Comparison of ENCODE assay signal across 24 cellular contexts in the genomic region with DNA sequence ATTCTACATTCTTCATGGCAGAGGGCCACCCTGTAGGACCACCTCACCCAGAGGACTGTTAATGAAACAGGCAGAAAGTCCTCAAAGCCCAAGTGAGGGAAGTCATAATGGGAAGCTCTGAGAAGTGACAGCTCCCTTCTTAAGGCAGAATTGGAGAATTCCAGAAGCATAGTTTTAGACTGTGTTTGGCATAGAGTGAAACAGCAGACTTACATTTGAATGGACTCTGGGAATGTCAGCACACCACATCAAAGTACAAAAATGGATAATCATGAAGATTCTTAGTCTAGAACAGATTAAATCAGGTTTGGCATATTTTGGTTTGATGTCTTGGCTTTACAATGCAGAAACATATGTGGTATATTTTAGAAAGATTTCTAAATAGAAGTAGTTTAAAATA. TPM values are rescaled to one million over a fixed set of nuclear protein-coding genes. Genes with fewer than 3 reads are reported as not detected.
DNase-seq lines count a peak whose midpoint lies in the region; ATAC-seq, FAIRE-seq and TF ChIP-seq lines count a peak whose summit lies in the region.
"Had no signal": no experiment of that assay in that cellular context is flagged by ENCODE, and none has a peak within 500 bp of the region (broad histone marks: within the 10 kb centered on the region; RNA-seq: fewer than 3 reads in every experiment).

No MANE protein-coding gene starts in this region.

- H3K4me3 Mint-ChIP-seq in astrocyte (ENCODE audit: unreplicated experiment), result no peak overlapping the region
- H3K4me3 Mint-ChIP-seq: CD14-positive monocyte, IgD-negative memory B cell had no signal

- in situ Hi-C loops in gastrocnemius medialis (cut with MboI; ENCODE audit: low sequenced_read_pairs in 4 of 4), result no loop called here
- in situ Hi-C loops in transverse colon (cut with MboI; ENCODE audit: low pct_ligation_motif_present in 1 of 4, low pct_unique_long_range_greater_than_20kb in 1 of 4, low sequenced_read_pairs in 3 of 4), result no loop called here

- H3K79me2 ChIP-seq in astrocyte (ENCODE audit: insufficient read depth, low read length), result peaks cover 3% of the 10 kb centered on the region

- H3K27ac ChIP-seq in cardiac muscle cell (peak overlapping the region; percentile 17), astrocyte (ENCODE audit: low read depth, low read length) (no peak overlapping the region), gastrocnemius medialis (peak overlapping the region in 3 of 4 donors; percentile 45 to 60 (median 52)), transverse colon (peak overlapping the region; percentile 51 to 68 (median 60))
- H3K27ac ChIP-seq: HL-60, KMS-11, PC-9 had no signal

- no peak for FAIRE-seq in astrocyte (lab: Jason Lieb, UNC)
- FAIRE-seq: GM12892 had no signal

- H3K4me1 Mint-ChIP-seq in astrocyte (ENCODE audit: low read depth, unreplicated experiment), result peaks cover 19% of the 10 kb centered on the region
- H3K4me1 Mint-ChIP-seq: CD14-positive monocyte had no signal

- no peak overlapping the region for H3K4me2 ChIP-seq in astrocyte (ENCODE audit: low read length)
- H3K4me2 ChIP-seq: KMS-11, PC-9 had no signal

- no peak overlapping the region for H3K9ac ChIP-seq in astrocyte (ENCODE audit: low read length)
- H3K9ac ChIP-seq: KMS-11 had no signal

- intact Hi-C loops in left ventricle myocardium superior (cut with micrococcal nuclease), result no loop called here
- intact Hi-C loops in gastrocnemius medialis (cut with DNase I; ENCODE audit: low total_unique reads), result no loop called here
- intact Hi-C loops in transverse colon (cut with DNase I; ENCODE audit: low total_unique reads), result no loop called here

- H3K36me3 Mint-ChIP-seq in astrocyte (ENCODE audit: low read depth, unreplicated experiment), result no peaks in the 10 kb centered on the region
- H3K36me3 Mint-ChIP-seq: CD14-positive monocyte; CD8-positive, alpha-beta memory T cell; IgD-negative memory B cell had no signal

- H3K36me3 ChIP-seq in cardiac muscle cell (no peaks in the 10 kb centered on the region), astrocyte (ENCODE audit: insufficient read depth, low read length) (no peaks in the 10 kb centered on the region), gastrocnemius medialis (no peaks in the 10 kb centered on the region), transverse colon (no peaks in the 10 kb centered on the region)
- H3K36me3 ChIP-seq: BE2C had no signal

- H3K9me3 Mint-ChIP-seq in astrocyte (ENCODE audit: unreplicated experiment), result no peaks in the 10 kb centered on the region
- H3K9me3 Mint-ChIP-seq: CD14-positive monocyte; CD8-positive, alpha-beta memory T cell had no signal

- TF ChIP-seq EP300 in transverse colon (IDR thresholded peaks at IDR 0.05; ENCODE audit: low read depth), result no peak

- H3K4me1 ChIP-seq in cardiac muscle cell (ENCODE audit: low read depth), result peaks cover 26% of the 10 kb centered on the region
- no peaks in the 10 kb centered on the region for H3K4me1 ChIP-seq in astrocyte (ENCODE audit: insufficient read depth, low read length)
- H3K4me1 ChIP-seq in gastrocnemius medialis, result peaks cover 8 to 20% of the 10 kb centered on the region in 2 donors
- peaks cover 4 to 53% (median 25%) of the 10 kb centered on the region in 4 donors for H3K4me1 ChIP-seq in transverse colon
- H3K4me1 ChIP-seq: BE2C had no signal

- no peaks in the 10 kb centered on the region for H3K27me3 Mint-ChIP-seq in astrocyte (ENCODE audit: low read depth, unreplicated experiment)

- H2AFZ ChIP-seq in astrocyte (ENCODE audit: low read depth, low read length), result no peak overlapping the region
- H2AFZ ChIP-seq: PC-9 had no signal

- TF ChIP-seq POLR2A in gastrocnemius medialis (IDR thresholded peaks at IDR 0.05) (no peak), transverse colon (IDR thresholded peaks at IDR 0.05) (no peak)

- no peaks in the 10 kb centered on the region for H3K27me3 ChIP-seq in cardiac muscle cell
- no peaks in the 10 kb centered on the region for H3K27me3 ChIP-seq in astrocyte (ENCODE audit: insufficient read depth, low read length)
- H3K27me3 ChIP-seq in gastrocnemius medialis, result no peaks in the 10 kb centered on the region
- H3K27me3 ChIP-seq in transverse colon, result no peaks in the 10 kb centered on the region
- H3K27me3 ChIP-seq: BE2C had no signal

- no peaks in the 10 kb centered on the region for H3K9me3 ChIP-seq in cardiac muscle cell (ENCODE audit: low read depth)
- H3K9me3 ChIP-seq in astrocyte (ENCODE audit: insufficient read depth, low read depth, low read length), result no peaks in the 10 kb centered on the region
- no peaks in the 10 kb centered on the region for H3K9me3 ChIP-seq in gastrocnemius medialis
- H3K9me3 ChIP-seq in transverse colon, result no peaks in the 10 kb centered on the region
- H3K9me3 ChIP-seq: BE2C had no signal

- DNase-seq in cardiac muscle cell (ENCODE audit: low read depth in 1 of 2, low spot score in 1 of 2) (no peak), left ventricle myocardium superior (no peak), astrocyte (ENCODE audit: low read depth) (peak; percentile 55), gastrocnemius medialis (no peak), transverse colon (no peak), GF-D8 (lab: John Stamatoyannopoulos, UW) (no peak), mesenteric fat pad (ENCODE audit: low spot score) (no peak)
- DNase-seq: 8988T; ACHN; BE2C; CD8-positive, alpha-beta memory T cell; H7; MM.1S; NCI-H1694 treated with DMSO at 0.1 percent for 48 hours; NCI-H2081; NCI-H2227 treated with DMSO at 0.1 percent for 48 hours; NCI-H526 treated with DMSO at 0.1 percent for 48 hours; PC-9 had no signal

- TF ChIP-seq CTCF in cardiac muscle cell (IDR thresholded peaks at IDR 0.05; ENCODE audit: low read depth, low read length) (no peak), astrocyte (IDR thresholded peaks at IDR 0.05; ENCODE audit: insufficient read depth, low read depth, low read length) (no peak), gastrocnemius medialis (IDR thresholded peaks at IDR 0.05 in 4 of 5, conservative IDR thresholded peaks at IDR 0.05 in 1 of 5) (no peak), transverse colon (IDR thresholded peaks at IDR 0.05) (no peak)

- no peak overlapping the region for H3K27ac Mint-ChIP-seq in astrocyte (ENCODE audit: unreplicated experiment)
- H3K27ac Mint-ChIP-seq: CD14-positive monocyte, IgD-negative memory B cell had no signal

- H3K4me3 ChIP-seq in cardiac muscle cell (no peak overlapping the region), astrocyte (ENCODE audit: insufficient read depth, low read depth, low read length) (no peak overlapping the region), gastrocnemius medialis (no peak overlapping the region), transverse colon (no peak overlapping the region)
- H3K4me3 ChIP-seq: PC-9 had no signal

- H4K20me1 ChIP-seq in astrocyte (ENCODE audit: insufficient read depth, low read length), result no peaks in the 10 kb centered on the region

- ATAC-seq in left ventricle myocardium superior (no peak), gastrocnemius medialis (no peak)
- ATAC-seq: Right ventricle myocardium inferior had no signal

RNA-seq across cellular contexts. Expression of gene SH3BGRL2, which starts 17.9 kb away (rescaled TPM):
- total RNA-seq in cardiac muscle cell (35.0 and 36.1 TPM in 2 replicates), left ventricle myocardium superior (9.0 TPM), astrocyte (14.1 and 15.9 TPM in 2 replicates), gastrocnemius medialis (10 to 100 TPM in 1 of 4 donors, 1 to 10 TPM in 3; 8.0 to 15.7 (median 9.1) TPM), transverse colon (100 to 1,000 TPM in 3 of 4 donors, 10 to 100 TPM in 1; 54.7 to 177 (median 128) TPM), mesenteric fat pad (24.1 TPM)
- 21.7 and 25.2 TPM in 2 replicates for polyA plus RNA-seq in cardiac muscle cell
